22 cellular contexts compared by ENCODE assay signal in the genomic region with DNA sequence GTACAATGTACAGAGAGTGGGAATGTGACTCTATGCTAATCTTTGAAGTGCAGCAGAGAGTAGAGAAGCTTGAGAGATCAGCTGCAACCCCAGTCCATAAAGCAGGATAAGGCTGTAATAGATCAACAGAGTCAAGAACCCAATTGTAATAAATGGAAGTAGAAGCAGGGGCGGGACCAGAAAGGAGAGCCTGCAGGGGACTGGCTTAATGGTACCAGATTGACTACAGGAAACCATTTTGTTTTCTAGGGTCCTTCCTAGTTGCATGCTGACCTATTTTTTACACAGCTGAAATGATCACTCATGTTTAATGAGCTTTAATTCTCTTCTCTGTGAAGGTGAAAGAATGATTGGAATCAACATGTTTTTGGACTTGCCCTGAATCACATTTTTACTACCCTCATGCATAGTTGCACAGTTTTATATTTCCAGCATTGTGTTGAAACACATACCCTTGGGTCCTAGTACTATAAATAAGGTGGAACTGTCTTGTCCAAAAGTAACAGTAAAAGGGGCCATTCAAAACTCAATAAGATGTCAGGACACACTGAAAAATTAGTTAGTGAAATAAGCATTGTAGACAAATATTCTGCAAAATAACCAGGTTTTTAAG.
A peak's percentile ranks its signal among the peaks of the same experiment; 100 is the strongest.
DNase-seq lines count a peak whose midpoint lies in the region; ATAC-seq, FAIRE-seq and TF ChIP-seq lines count a peak whose summit lies in the region.
"Had no signal": no experiment of that assay in that cellular context is flagged by ENCODE, and none has a peak within 500 bp of the region (broad histone marks: within the 10 kb centered on the region; RNA-seq: fewer than 3 reads in every experiment).

No MANE protein-coding gene starts in this region.

- peak overlapping the region; percentile 76 for H2BK120ac ChIP-seq in IMR-90 (ENCODE audit: low read depth, low read length)

- no peak overlapping the region; the same call in 1 of the 2 replicates for H4K91ac ChIP-seq in IMR-90 (ENCODE audit: insufficient read depth, low read depth, low read length)

- H4K5ac ChIP-seq in IMR-90 (ENCODE audit: low read depth, low read length), result peak overlapping the region; percentile 45

- peaks cover 4% of the 10 kb centered on the region for H3K9me3 ChIP-seq in DND-41 (ENCODE audit: insufficient read depth, low read length, severe bottlenecking)
- 0 out of 2 replicates have a peak, but pooled peaks cover 3% of the 10 kb centered on the region for H3K9me3 ChIP-seq in IMR-90 (ENCODE audit: control insufficient read depth, insufficient read depth, low read length)
- H3K9me3 ChIP-seq in endothelial cell of umbilical vein (replicated peaks; ENCODE audit: control insufficient read depth, insufficient read depth, low read length), result no peaks in the 10 kb centered on the region
- H3K9me3 ChIP-seq: A549 had no signal

- TF ChIP-seq POLR2A in IMR-90 (IDR thresholded peaks at IDR 0.05; ENCODE audit: low read depth, low read length), result no peak
- TF ChIP-seq POLR2A in endothelial cell of umbilical vein (IDR thresholded peaks at IDR 0.05; ENCODE audit: low read depth, low read length), result no peak

- H2AFZ ChIP-seq in DND-41 (ENCODE audit: low read depth, low read length), result peak overlapping the region; percentile 32; the same call in 1 of the 2 replicates
- H2AFZ ChIP-seq in IMR-90 (replicated peaks; ENCODE audit: low read length, poor library complexity), result no peak overlapping the region
- peak overlapping the region; percentile 34 for H2AFZ ChIP-seq in endothelial cell of umbilical vein (ENCODE audit: low read depth, low read length)

- no peak overlapping the region for H2AK5ac ChIP-seq in IMR-90 (ENCODE audit: low read depth, low read length)

- no peak overlapping the region for H2AK9ac ChIP-seq in IMR-90 (replicated peaks; ENCODE audit: low read depth, low read length, poor library complexity)

- POLR2A ChIA-PET in IMR-90 (lab: Charles Lee; ENCODE audit: unreplicated experiment), result no interaction called here
- POLR2A ChIA-PET in endothelial cell of umbilical vein (lab: Charles Lee), result no interaction called here

- no peaks in the 10 kb centered on the region for H3K36me3 Mint-ChIP-seq in nephron (ENCODE audit: low read depth)

- H3K9me1 ChIP-seq in IMR-90 (ENCODE audit: insufficient read depth, low read length) (0 out of 2 replicates have a peak, but pooled peaks cover 2% of the 10 kb centered on the region), endothelial cell of umbilical vein (replicated peaks; ENCODE audit: control insufficient read depth, extremely low read depth, insufficient read depth, low read length) (no peaks in the 10 kb centered on the region)

- no peak for TF ChIP-seq CTCF in DND-41 (IDR thresholded peaks at IDR 0.05; ENCODE audit: borderline replicate concordance, extremely low read depth, low read length, poor library complexity, severe bottlenecking)
- TF ChIP-seq CTCF in IMR-90 (conservative IDR thresholded peaks at IDR 0.05; ENCODE audit: low read depth, low read length), result no peak
- TF ChIP-seq CTCF in endothelial cell of umbilical vein (IDR thresholded peaks at IDR 0.05; ENCODE audit: extremely low read depth in 1 of 2, insufficient read depth in 1 of 2, low read depth in 1 of 2, low read length in 2 of 2), result no peak
- no peak for TF ChIP-seq CTCF in nephron (IDR thresholded peaks at IDR 0.05; ENCODE audit: unreplicated experiment in 3 of 3)

- no peak overlapping the region for H3K56ac ChIP-seq in IMR-90 (ENCODE audit: extremely low read depth, insufficient read depth, low read length)

- H3K9ac ChIP-seq in DND-41 (ENCODE audit: low read depth, low read length) (no peak overlapping the region), IMR-90 (ENCODE audit: low read depth, low read length) (no peak overlapping the region), endothelial cell of umbilical vein (replicated peaks; ENCODE audit: extremely low read depth, insufficient read depth, low read length) (no peak overlapping the region)

- in situ Hi-C loops in IMR-90 (cut with MboI; ENCODE audit: low sequenced_read_pairs), result loop anchor here (5.0 to 10.0 kb wide), 2 partner anchors 143 to 255 kb away; no protein-coding TSS in a partner anchor

- H3K79me1 ChIP-seq in IMR-90 (ENCODE audit: low read depth in 1 of 2, low read length in 2 of 2), result no peaks in the 10 kb centered on the region

- dilution Hi-C loops in IMR-90 (cut with HindIII; ENCODE audit: low sequenced_read_pairs, unreplicated experiment), result no loop called here
- dilution Hi-C loops in endothelial cell of umbilical vein (cut with MboI; ENCODE audit: extremely low pct_ligation_motif_present, low sequenced_read_pairs), result loop anchor here (25.0 kb wide), 1 partner anchor 255 kb away; no protein-coding TSS in a partner anchor

- H3K9me3 Mint-ChIP-seq in nephron, result peaks cover 15% of the 10 kb centered on the region

- H2BK20ac ChIP-seq in IMR-90 (ENCODE audit: low read depth, low read length), result peak overlapping the region; percentile 36

- H3K23ac ChIP-seq in IMR-90 (ENCODE audit: low read depth, low read length), result no peak overlapping the region

- H4K20me1 ChIP-seq in DND-41 (ENCODE audit: insufficient read depth, low read length) (no peaks in the 10 kb centered on the region), IMR-90 (ENCODE audit: insufficient read depth, low read length) (no peaks in the 10 kb centered on the region), endothelial cell of umbilical vein (replicated peaks; ENCODE audit: control insufficient read depth, extremely low read depth, insufficient read depth, low read length) (no peaks in the 10 kb centered on the region)

- WGBS in IMR-90 (ENCODE audit: extremely low coverage in 2 of 2, insufficient read length in 1 of 2), 2 experiments, result no CpG with 5 or more reads among the region's 1 CpG

- no peak overlapping the region for H3K14ac ChIP-seq in IMR-90 (replicated peaks; ENCODE audit: low read depth, low read length)

- H3K4ac ChIP-seq in IMR-90 (ENCODE audit: low read depth, low read length), result peak overlapping the region; percentile 36; the same call in 1 of the 2 replicates

- H3K4me3 Mint-ChIP-seq in nephron, result no peak overlapping the region
- H3K4me3 Mint-ChIP-seq: CD8-positive, alpha-beta memory T cell had no signal

- H3K4me3 ChIP-seq in DND-41 (ENCODE audit: low read depth in 1 of 2, low read length in 2 of 2) (no peak overlapping the region), IMR-90 (ENCODE audit: insufficient read depth, low read depth, low read length) (no peak overlapping the region), endothelial cell of umbilical vein (replicated peaks in 1 of 3; ENCODE audit: insufficient read depth in 1 of 3, low read depth in 1 of 3, low read length in 3 of 3) (no peak overlapping the region)
- H3K4me3 ChIP-seq: A549 had no signal

- H3K27ac ChIP-seq in DND-41 (ENCODE audit: low read length), result no peak overlapping the region
- H3K27ac ChIP-seq in IMR-90 (ENCODE audit: insufficient read depth, low read length), result no peak overlapping the region
- H3K27ac ChIP-seq in endothelial cell of umbilical vein (ENCODE audit: insufficient read depth, low read depth, low read length), result no peak overlapping the region
- H3K27ac ChIP-seq: RWPE1 had no signal

- TF ChIP-seq RAD21 in IMR-90 (IDR thresholded peaks at IDR 0.05; ENCODE audit: low read length), result no peak

- H3K4me2 ChIP-seq in DND-41 (ENCODE audit: insufficient read depth, low read length) (no peak overlapping the region), IMR-90 (ENCODE audit: low read depth, low read length) (no peak overlapping the region), endothelial cell of umbilical vein (ENCODE audit: insufficient read depth, low read length) (no peak overlapping the region)

- BruUV-seq in IMR-90 (replicated peaks; lab: Mats Ljungman, UMichigan) (no TSS peak), endothelial cell of umbilical vein (replicated peaks; lab: Mats Ljungman, UMichigan) (no TSS peak)

- H3K4me1 ChIP-seq in DND-41 (ENCODE audit: insufficient read depth, low read length), result no peaks in the 10 kb centered on the region
- H3K4me1 ChIP-seq in IMR-90 (ENCODE audit: control insufficient read depth, insufficient read depth, low read length), result peaks cover 6% of the 10 kb centered on the region
- no peaks in the 10 kb centered on the region for H3K4me1 ChIP-seq in endothelial cell of umbilical vein (ENCODE audit: control insufficient read depth, extremely low read depth, insufficient read depth, low read length)

- ATAC-seq in DND-41 (ENCODE audit: insufficient read depth, low read depth) (no peak), IMR-90 (ENCODE audit: low read depth) (peak; percentile 46), HG03571 (IDR thresholded peaks at IDR 0.05; ENCODE audit: unreplicated experiment) (no peak), HG02840 (IDR thresholded peaks at IDR 0.05; ENCODE audit: low FRiP score, unreplicated experiment) (no peak)
- ATAC-seq: A549, SK-N-SH treated with all-trans-retinoic acid at 6 μM for 48 hours had no signal

- CTCF ChIA-PET in IMR-90 (lab: Yijun Ruan, JAX), result interaction anchor here (1.5 to 2.3 kb wide), 4 partner anchors 18 to 261 kb away, joined by 4 to 27 read pairs (median 4); no protein-coding TSS in a partner anchor
- CTCF ChIA-PET in endothelial cell of umbilical vein (lab: Charles Lee), result interaction anchor here (1.5 to 2.9 kb wide), 4 partner anchors 228 to 261 kb away, joined by 6 to 56 read pairs (median 8); no protein-coding TSS in a partner anchor

- no peaks in the 10 kb centered on the region for H3K27me3 ChIP-seq in DND-41 (ENCODE audit: insufficient read depth, low read length, poor library complexity)
- no peaks in the 10 kb centered on the region for H3K27me3 ChIP-seq in IMR-90 (ENCODE audit: control insufficient read depth, insufficient read depth, low read length)
- H3K27me3 ChIP-seq in endothelial cell of umbilical vein (ENCODE audit: control insufficient read depth in 2 of 2, insufficient read depth in 2 of 2, low read length in 2 of 2), result no peaks in the 10 kb centered on the region

- H3K36me3 ChIP-seq in DND-41 (ENCODE audit: insufficient read depth, low read length) (no peaks in the 10 kb centered on the region), IMR-90 (ENCODE audit: control insufficient read depth, insufficient read depth, low read length) (no peaks in the 10 kb centered on the region), endothelial cell of umbilical vein (ENCODE audit: control insufficient read depth in 2 of 2, extremely low read depth in 1 of 2, insufficient read depth in 2 of 2, low read length in 2 of 2) (no peaks in the 10 kb centered on the region)

- intact Hi-C loops in IMR-90 (cut with micrococcal nuclease), result loop anchor here (2.0 kb wide), 1 partner anchor 145 kb away; no protein-coding TSS in a partner anchor
- intact Hi-C loops in endothelial cell of umbilical vein (cut with micrococcal nuclease), result no loop called here

- peak overlapping the region; percentile 3 to 28 (median 4) for H3K27ac Mint-ChIP-seq in nephron
- H3K27ac Mint-ChIP-seq: CD8-positive, alpha-beta memory T cell had no signal

- FAIRE-seq in endothelial cell of umbilical vein (lab: Jason Lieb, UNC), result no peak
- FAIRE-seq: A549 had no signal

- 0 out of 3 replicates have a peak overlapping the region, but pooled peaks have one; percentile 20 for H2BK15ac ChIP-seq in IMR-90 (ENCODE audit: low read depth, low read length)

- peak overlapping the region; percentile 69; the same call in 1 of the 2 replicates for H3K18ac ChIP-seq in IMR-90 (ENCODE audit: low read depth, low read length)

- no peak overlapping the region for H2BK5ac ChIP-seq in IMR-90 (ENCODE audit: low read depth, low read length, poor library complexity, severe bottlenecking)

- DNase-seq in DND-41, result no peak
- DNase-seq in IMR-90, result no peak
- no peak for DNase-seq in endothelial cell of umbilical vein (ENCODE audit: low read depth, low spot score)
- no peak for DNase-seq in SW 1271 (lab: John Stamatoyannopoulos, UW)
- DNase-seq in AML-193 (lab: John Stamatoyannopoulos, UW), result no peak
- DNase-seq: C1 segment of cervical spinal cord; CD8-positive, alpha-beta memory T cell; DMS53; HCEC 1CT; KBM-7; NCI-H1417; NCI-H187; NCI-H2107; NCI-H510A; NCI-H82; SIG-M5 had no signal

- H3K27me3 Mint-ChIP-seq in nephron (ENCODE audit: low read depth), result no peaks in the 10 kb centered on the region

- peaks cover 39% of the 10 kb centered on the region for H3K4me1 Mint-ChIP-seq in nephron
- H3K4me1 Mint-ChIP-seq: CD8-positive, alpha-beta memory T cell had no signal

- peak overlapping the region; percentile 41 to 71; a peak in 2 of 4 replicates for H4K8ac ChIP-seq in IMR-90 (ENCODE audit: low read depth in 2 of 2, low read length in 2 of 2)

- H3K79me2 ChIP-seq in DND-41 (ENCODE audit: insufficient read depth, low read length) (no peaks in the 10 kb centered on the region), endothelial cell of umbilical vein (ENCODE audit: control insufficient read depth, insufficient read depth, low read length) (no peaks in the 10 kb centered on the region)
